8 cellular contexts compared by ENCODE assay signal in genomic region chr14:22929104-22929847, GRCh38. TPM values are rescaled to one million over a fixed set of nuclear protein-coding genes. Genes with fewer than 3 reads are reported as not detected.
DNase-seq lines count a peak whose midpoint lies in the region; ATAC-seq and TF ChIP-seq lines count a peak whose summit lies in the region.

Gene PRMT5, minus strand, starts transcription at chr14:22929376. Its CDS starts 15 bp downstream, at chr14:22929361.

- H3K4me3 Mint-ChIP-seq in CD14-positive monocyte, result no peak within 1 kb of the TSS

- DNase-seq in CD14-positive monocyte (ENCODE audit: low spot score) (peak; percentile 99), NCI-H748 (lab: John Stamatoyannopoulos, UW; ENCODE audit: unreplicated experiment) (peak; percentile 99), dedifferentiated amniotic fluid mesenchymal stem cell (ENCODE audit: extremely low spot score) (peak; percentile 100), left kidney (ENCODE audit: low read depth, low spot score) (peak; percentile 100)
- peak; percentile 97 for DNase-seq in activated CD4-positive, alpha-beta T cell treated with anti-CD3 and anti-CD28 coated beads, Interleukin-2, amount 50 U/mL, for 1 hour
- peak; percentile 97 for DNase-seq in stimulated activated CD4-positive, alpha-beta T cell treated with anti-CD3 and anti-CD28 coated beads, Interleukin-2, amount 100 ng/mL, for 24 hours

- peaks cover 8% of the 10 kb centered on the region for H3K4me1 Mint-ChIP-seq in CD14-positive monocyte

- H3K36me3 Mint-ChIP-seq in CD14-positive monocyte, result peaks cover 25 to 36% of the 10 kb centered on the region in 2 donors

- peak; percentile 96 for ATAC-seq in GM19395 (IDR thresholded peaks at IDR 0.05; ENCODE audit: unreplicated experiment)
- ATAC-seq in HG03558 (IDR thresholded peaks at IDR 0.05; ENCODE audit: extremely low read depth, unreplicated experiment), result peak; percentile 79

- no peaks in the 10 kb centered on the region for H3K27me3 Mint-ChIP-seq in CD14-positive monocyte (ENCODE audit: low read depth in 3 of 3)

- H3K27ac Mint-ChIP-seq in CD14-positive monocyte, result peak within 1 kb of the TSS in 2 of 7 donors; percentile 28 to 85

- H3K9me3 Mint-ChIP-seq in CD14-positive monocyte, result no peaks in the 10 kb centered on the region

- no peak for TF ChIP-seq CTCF in CD14-positive monocyte (IDR thresholded peaks at IDR 0.05)

- intact Hi-C loops in CD14-positive monocyte (cut with micrococcal nuclease), result loop anchor here in 1 of 2 donors (1.0 to 10.0 kb wide), 2 partner anchors 10 to 1186 kb away; partner anchors contain the start of genes DCAF11, NRL and RBM23

RNA-seq across cellular contexts. Expression of gene PRMT5, which starts in this region (rescaled TPM):
- polyA plus RNA-seq in CD14-positive monocyte, result 10 to 100 TPM; 44.1 to 44.4 TPM

Comparison
In these comparisons a context has a peak if more than half of its experiments do, and no peak if none do; other contexts are left out.
1. Peak in every context shown above with its lines: DNase-seq and ATAC-seq.